In the genomic region with DNA sequence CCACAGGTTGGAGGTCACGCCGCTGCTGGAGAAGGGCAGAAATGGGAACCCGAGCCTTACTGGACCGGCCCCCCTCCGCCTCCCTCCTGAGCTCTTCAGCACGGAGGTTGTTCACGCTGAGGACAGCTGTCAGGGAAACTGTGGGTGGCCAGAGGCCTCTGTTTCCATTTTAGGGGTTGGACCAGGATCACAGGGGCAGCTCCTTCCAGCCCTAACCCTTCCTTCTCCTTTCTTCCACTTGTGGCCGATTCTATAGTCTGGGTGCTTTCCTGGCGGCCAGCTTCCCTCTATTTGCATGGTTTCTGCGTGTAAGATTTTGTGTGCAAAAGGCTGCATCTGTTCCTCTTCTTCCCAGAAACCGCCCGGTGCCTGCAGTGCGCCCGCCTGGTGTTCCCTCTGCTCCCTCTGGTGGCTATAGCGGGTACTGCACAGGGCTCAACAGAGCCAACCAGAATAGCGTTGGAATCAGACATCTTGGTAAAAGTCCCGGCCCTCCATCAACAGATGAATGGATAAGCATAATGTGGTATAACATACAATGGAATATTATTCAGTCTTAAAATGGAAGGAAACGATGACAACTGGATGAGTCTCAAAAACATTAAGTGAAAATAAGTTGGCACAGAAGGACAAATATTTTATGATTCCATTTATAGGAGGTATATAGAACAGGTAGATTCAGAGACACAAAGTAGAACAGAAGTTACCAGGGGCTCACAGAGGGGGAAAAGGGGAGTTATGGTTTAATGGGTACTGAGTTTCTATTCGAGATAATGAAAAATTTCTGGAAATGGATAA, we compare ENCODE assay signal across 8 cellular contexts. TPM values are rescaled to one million over a fixed set of nuclear protein-coding genes. Genes with fewer than 3 reads are reported as not detected.
DNase-seq lines count a peak whose midpoint lies in the region; ATAC-seq and TF ChIP-seq lines count a peak whose summit lies in the region.
"Had no signal": no experiment of that assay in that cellular context is flagged by ENCODE, and none has a peak within 500 bp of the region (broad histone marks: within the 10 kb centered on the region; RNA-seq: fewer than 3 reads in every experiment).

No MANE protein-coding gene starts in this region.

- peak; percentile 78 for DNase-seq in GM10266 (ENCODE audit: extremely low spot score)
- peak; percentile 62 for DNase-seq in LHCN-M2 (ENCODE audit: low read depth)
- DNase-seq in SIG-M5 treated with dmso at 0.1 percent for 504 hours (lab: John Stamatoyannopoulos, UW; ENCODE audit: unreplicated experiment) = peak; percentile 83
- peak; percentile 69 for DNase-seq in activated effector memory CD4-positive, alpha-beta T cell treated with Interleukin-2 at 50 U/mL for 16 hours
- DNase-seq in foreskin melanocyte = peak; percentile 57
- DNase-seq in omental fat pad (ENCODE audit: low spot score) = peak; percentile 99

- peak; percentile 91 for ATAC-seq in omental fat pad (ENCODE audit: low FRiP score)

- TF ChIP-seq CTCF in GM10266 (IDR thresholded peaks at IDR 0.05; ENCODE audit: control insufficient read depth, insufficient read depth, low read depth, missing control alignments) = peak; percentile 97
- TF ChIP-seq CTCF in omental fat pad (IDR thresholded peaks at IDR 0.05) = peak in 2 of 3 donors; percentile 99

- peak overlapping the region; percentile 47 for H3K27ac ChIP-seq in temporal lobe (ENCODE audit: low read depth, low read length)

RNA-seq across cellular contexts. Expression of a gene that starts 8.4 kb away (rescaled TPM):
- not detected in 2 replicates for total RNA-seq in LHCN-M2 (2014; rRNA removed)
- not detected for polyA plus RNA-seq in LHCN-M2 (2012)
- total RNA-seq in omental fat pad = not detected
- 2.2 TPM for total RNA-seq in temporal lobe
- total RNA-seq: urinary bladder had no signal
- polyA plus RNA-seq: urinary bladder had no signal

RNA-seq across cellular contexts. Expression of a gene that starts 39.3 kb away (rescaled TPM):
- not detected in 2 replicates for total RNA-seq in LHCN-M2 (2014; rRNA removed)
- polyA plus RNA-seq in LHCN-M2 (2012) = not detected
- total RNA-seq in omental fat pad = not detected
- 5.7 TPM for total RNA-seq in temporal lobe
- total RNA-seq: urinary bladder had no signal
- polyA plus RNA-seq: urinary bladder had no signal

Comparison
In these comparisons a context has a peak if more than half of its experiments do, and no peak if none do; other contexts are left out.
1. Peak in every context shown above with its lines: DNase-seq, ATAC-seq and H3K27ac ChIP-seq.